Comparison of ENCODE assay signal across 1 cellular context in genomic region chr5:175867587-175868347, GRCh38.
TF ChIP-seq lines count a peak whose summit lies in the region.

No MANE protein-coding gene starts in this region.

TF ChIP-seq in HepG2, 621 proteins besides CTCF, POLR2A, EP300 and RAD21 (continued from another document and continues in another):
- TF ChIP-seq NFATC3 (CRISPR knock-in tag; IDR thresholded peaks at IDR 0.05) (no peak), ZFP41 (CRISPR knock-in tag; IDR thresholded peaks at IDR 0.05; ENCODE audit: borderline replicate concordance) (no peak), POLR2AphosphoS5 (IDR thresholded peaks at IDR 0.05; ENCODE audit: low read depth, low read length) (no peak), ZNF350 (CRISPR knock-in tag; IDR thresholded peaks at IDR 0.05; ENCODE audit: borderline replicate concordance, low read depth) (no peak; the same call in 1 of the 2 replicates), ZNF510 (CRISPR knock-in tag; IDR thresholded peaks at IDR 0.05; ENCODE audit: low read depth) (0 out of 2 replicates have a peak, but pooled peaks have one; percentile 17), ZNF850 (CRISPR knock-in tag; conservative IDR thresholded peaks at IDR 0.05) (no peak), TBL1XR1 (IDR thresholded peaks at IDR 0.05; ENCODE audit: borderline replicate concordance, low read length, partially characterized antibody) (no peak), ZNF576 (CRISPR knock-in tag; IDR thresholded peaks at IDR 0.05) (no peak), CENPX (CRISPR knock-in tag; IDR thresholded peaks at IDR 0.05) (no peak), ZBTB2 (CRISPR knock-in tag; IDR thresholded peaks at IDR 0.05; ENCODE audit: low read depth) (no peak), ISL2 (CRISPR knock-in tag; IDR thresholded peaks at IDR 0.05) (no peak), NR3C1 (CRISPR knock-in tag; IDR thresholded peaks at IDR 0.05) (no peak), JUN (CRISPR knock-in tag; IDR thresholded peaks at IDR 0.05) (no peak), ZNF746 (CRISPR knock-in tag; IDR thresholded peaks at IDR 0.05) (no peak), ZNF232 (CRISPR knock-in tag; IDR thresholded peaks at IDR 0.05; ENCODE audit: borderline replicate concordance) (peak; percentile 55; the same call in 1 of the 2 replicates), ZSCAN20 (CRISPR knock-in tag; IDR thresholded peaks at IDR 0.05; ENCODE audit: borderline replicate concordance) (no peak), ZNF225 (CRISPR knock-in tag; IDR thresholded peaks at IDR 0.05) (no peak), SUZ12 (IDR thresholded peaks at IDR 0.05; ENCODE audit: low read depth, low read length) (no peak), SMARCC2 (IDR thresholded peaks at IDR 0.05) (no peak), MYPOP (CRISPR knock-in tag; IDR thresholded peaks at IDR 0.05) (no peak), ZNF12 (CRISPR knock-in tag; IDR thresholded peaks at IDR 0.05) (peak; percentile 69; the same call in 1 of the 2 replicates), MYC (CRISPR knock-in tag; IDR thresholded peaks at IDR 0.05; ENCODE audit: borderline replicate concordance) (peak; percentile 87; the same call in 1 of the 2 replicates), CSRNP1 (CRISPR knock-in tag; IDR thresholded peaks at IDR 0.05) (no peak; the same call in 1 of the 2 replicates), EEA1 (CRISPR knock-in tag; IDR thresholded peaks at IDR 0.05; ENCODE audit: borderline replicate concordance) (no peak), MTA1 (CRISPR knock-in tag; IDR thresholded peaks at IDR 0.05; ENCODE audit: borderline replicate concordance) (peak; percentile 59; the same call in 1 of the 2 replicates), ZNF317 (CRISPR knock-in tag; IDR thresholded peaks at IDR 0.05) (no peak), HNRNPH1 (optimal IDR thresholded peaks at IDR 0.05; ENCODE audit: low read depth, low read length) (no peak), HDAC2 (CRISPR knock-in tag; IDR thresholded peaks at IDR 0.05) (peak; percentile 92), ZNF780A (CRISPR knock-in tag; IDR thresholded peaks at IDR 0.05) (no peak), RERE (CRISPR knock-in tag; IDR thresholded peaks at IDR 0.05; ENCODE audit: low read depth) (no peak), PRPF4 (IDR thresholded peaks at IDR 0.05; ENCODE audit: low read depth, low read length, poor library complexity, severe bottlenecking) (no peak), POGK (CRISPR knock-in tag; conservative IDR thresholded peaks at IDR 0.05) (0 out of 2 replicates have a peak, but pooled peaks have one; percentile 57), CERS6 (CRISPR knock-in tag; IDR thresholded peaks at IDR 0.05) (no peak), ZNF282 (IDR thresholded peaks at IDR 0.05; ENCODE audit: partially characterized antibody) (no peak), REXO4 (CRISPR knock-in tag; IDR thresholded peaks at IDR 0.05; ENCODE audit: borderline replicate concordance) (no peak), ATAD3A (CRISPR knock-in tag; IDR thresholded peaks at IDR 0.05) (no peak), SOX13 (IDR thresholded peaks at IDR 0.05) (no peak), SOX13 (CRISPR knock-in tag; conservative IDR thresholded peaks at IDR 0.05 in 1 of 2, IDR thresholded peaks at IDR 0.05 in 1 of 2) (peak in 1 of 2 experiments; percentile 86; a peak in 2 of 4 replicates), TFAP4 (IDR thresholded peaks at IDR 0.05; ENCODE audit: borderline replicate concordance, low read depth) (no peak), KLF16 (CRISPR knock-in tag; IDR thresholded peaks at IDR 0.05) (peak in 1 of 2 experiments; percentile 74; a peak in 1 of 4 replicates), ZNF557 (CRISPR knock-in tag; IDR thresholded peaks at IDR 0.05) (no peak), GLI4 (CRISPR knock-in tag; IDR thresholded peaks at IDR 0.05; ENCODE audit: borderline replicate concordance) (no peak), EHMT2 (IDR thresholded peaks at IDR 0.05; ENCODE audit: borderline replicate concordance, low read depth, low read length) (peak; percentile 75; the same call in 1 of the 2 replicates), MNT (IDR thresholded peaks at IDR 0.05) (peak; percentile 46; the same call in 1 of the 2 replicates), HNF4G (IDR thresholded peaks at IDR 0.05; ENCODE audit: borderline replicate concordance, low read depth, low read length) (peak; percentile 95), HNF4G (CRISPR knock-in tag; IDR thresholded peaks at IDR 0.05; ENCODE audit: borderline replicate concordance, low read depth) (peak; percentile 94), MAF1 (CRISPR knock-in tag; IDR thresholded peaks at IDR 0.05; ENCODE audit: borderline replicate concordance) (no peak), JUND (CRISPR knock-in tag; IDR thresholded peaks at IDR 0.05) (no peak), ZNF331 (CRISPR knock-in tag; IDR thresholded peaks at IDR 0.05) (peak; percentile 88), ZMYM3 (CRISPR knock-in tag; IDR thresholded peaks at IDR 0.05) (peak; percentile 59; the same call in 1 of the 2 replicates), CREB3 (CRISPR knock-in tag; IDR thresholded peaks at IDR 0.05) (no peak), ZNF766 (CRISPR knock-in tag; IDR thresholded peaks at IDR 0.05; ENCODE audit: borderline replicate concordance) (no peak), HNF4A (CRISPR knock-in tag; IDR thresholded peaks at IDR 0.05) (peak; percentile 97), ZNF101 (CRISPR knock-in tag; IDR thresholded peaks at IDR 0.05; ENCODE audit: borderline replicate concordance, low read depth) (no peak), CHCHD3 (CRISPR knock-in tag; IDR thresholded peaks at IDR 0.05) (no peak)
